ENCODE assay signal across 1 cellular context in the genomic region with DNA sequence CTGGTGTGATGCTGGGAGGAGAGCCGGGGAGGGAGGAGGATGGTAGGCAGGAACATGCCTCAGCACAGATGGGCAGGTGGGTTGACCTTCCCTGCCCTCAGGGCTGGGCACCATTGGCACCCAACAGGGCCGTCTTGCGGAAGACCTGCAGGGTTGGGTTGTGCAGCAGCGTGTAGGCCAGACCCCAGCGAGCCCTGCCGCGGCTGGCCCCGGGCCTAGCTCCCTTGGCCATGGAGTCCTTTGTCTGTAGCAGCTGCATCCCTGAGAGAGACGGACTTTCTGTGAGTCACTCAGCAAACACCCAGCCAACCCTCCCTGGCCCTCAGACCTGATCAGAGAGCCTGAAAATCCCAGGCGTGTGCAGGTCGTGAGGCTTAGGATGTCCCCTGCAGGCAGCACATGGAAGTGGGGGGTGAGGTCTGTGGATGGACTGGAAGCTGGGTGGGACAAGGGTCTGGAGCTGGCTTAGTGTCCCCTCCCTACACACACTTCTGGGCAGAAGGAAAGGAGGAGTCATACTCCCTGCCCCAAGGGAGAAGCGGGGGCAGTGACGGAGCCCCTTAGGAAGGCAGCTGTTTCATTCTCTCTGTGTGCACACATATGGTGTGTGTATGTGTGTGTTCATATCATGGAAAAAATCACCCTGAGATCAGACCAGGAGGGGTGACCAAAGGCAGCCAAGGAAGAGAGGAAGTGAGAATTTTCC.
TF ChIP-seq lines count a peak whose summit lies in the region.

No MANE protein-coding gene starts in this region.

TF ChIP-seq in A549, 52 proteins besides CTCF, POLR2A, EP300 and RAD21 (continued from another document):
- TF ChIP-seq, protein P1, sequence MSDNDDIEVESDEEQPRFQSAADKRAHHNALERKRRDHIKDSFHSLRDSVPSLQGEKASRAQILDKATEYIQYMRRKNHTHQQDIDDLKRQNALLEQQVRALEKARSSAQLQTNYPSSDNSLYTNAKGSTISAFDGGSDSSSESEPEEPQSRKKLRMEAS (IDR thresholded peaks at IDR 0.05) = no peak; the same call in 1 of the 2 replicates
- no peak for TF ChIP-seq MYC (IDR thresholded peaks at IDR 0.05; ENCODE audit: borderline replicate concordance, low read length)
- no peak for TF ChIP-seq KDM5A (IDR thresholded peaks at IDR 0.05)
